In genomic region chr16:17129971-17130370, GRCh38 we compare ENCODE assay signal across 21 cellular contexts.
DNase-seq lines count a peak whose midpoint lies in the region; ATAC-seq and TF ChIP-seq lines count a peak whose summit lies in the region.
"Had no signal": no experiment of that assay in that cellular context is flagged by ENCODE, and none has a peak within 500 bp of the region (broad histone marks: within the 10 kb centered on the region; RNA-seq: fewer than 3 reads in every experiment).

No MANE protein-coding gene starts in this region.

- TF ChIP-seq CTCF in prostate gland (IDR thresholded peaks at IDR 0.05) (no peak), Peyer's patch (IDR thresholded peaks at IDR 0.05) (no peak)

- H3K27ac ChIP-seq in prostate gland (no peak overlapping the region), Peyer's patch (no peak overlapping the region)
- H3K27ac ChIP-seq: A549, RWPE1 had no signal

- DNase-seq in Ammon's horn (ENCODE audit: low spot score) (peak; percentile 41), T-helper 17 cell (no peak), inferior parietal cortex (ENCODE audit: extremely low spot score) (peak; percentile 17), prostate gland (ENCODE audit: low spot score) (peak; percentile 38), COR-L47 (lab: John Stamatoyannopoulos, UW) (no peak), Peyer's patch (no peak)
- DNase-seq: AML-193; CD4-positive, alpha-beta memory T cell; DMS 273 treated with DMSO at 0.1 percent for 48 hours; DMS79; EL; GDM1; NCI-H1092; NCI-H1436 treated with DMSO at 0.1 percent for 48 hours; NCI-H187 treated with DMSO at 0.1 percent for 48 hours; NCI-H526 treated with DMSO at 0.1 percent for 48 hours; SHP77 had no signal

- no peak overlapping the region for H3K4me3 Mint-ChIP-seq in T-helper 17 cell
- H3K4me3 Mint-ChIP-seq: CD4-positive, alpha-beta memory T cell had no signal

- TF ChIP-seq POLR2A in prostate gland (IDR thresholded peaks at IDR 0.05) (no peak), Peyer's patch (IDR thresholded peaks at IDR 0.05) (no peak)

- 54% methylated on average over 5 of the region's 5 CpGs for WGBS in prostate gland

- H3K27me3 Mint-ChIP-seq in T-helper 17 cell, result no peaks in the 10 kb centered on the region
- H3K27me3 Mint-ChIP-seq: CD4-positive, alpha-beta memory T cell had no signal

- H3K27me3 ChIP-seq in prostate gland (replicated peaks; ENCODE audit: insufficient read depth), result no peaks in the 10 kb centered on the region
- H3K27me3 ChIP-seq in Peyer's patch, result no peaks in the 10 kb centered on the region

- no peak for ATAC-seq in T-helper 17 cell
- ATAC-seq in GM18520 (IDR thresholded peaks at IDR 0.05; ENCODE audit: unreplicated experiment), result no peak
- ATAC-seq: A549, GM12878 had no signal

- H3K4me3 ChIP-seq in prostate gland (no peak overlapping the region), Peyer's patch (no peak overlapping the region)
- H3K4me3 ChIP-seq: A549, GM12878 had no signal

- H3K4me1 Mint-ChIP-seq in T-helper 17 cell, result peaks cover 19% of the 10 kb centered on the region

- intact Hi-C loops in prostate gland (cut with DNase I), result no loop called here

- H3K36me3 ChIP-seq in prostate gland, result no peaks in the 10 kb centered on the region
- peaks cover 0 to 52% (median 0%) of the 10 kb centered on the region in 3 donors for H3K36me3 ChIP-seq in Peyer's patch

- H3K9me3 ChIP-seq in T-helper 17 cell (ENCODE audit: control insufficient read depth, low read length, poor library complexity, severe bottlenecking) (no peaks in the 10 kb centered on the region), prostate gland (no peaks in the 10 kb centered on the region), Peyer's patch (no peaks in the 10 kb centered on the region)
- H3K9me3 ChIP-seq: A549 had no signal

- no peaks in the 10 kb centered on the region for H3K4me1 ChIP-seq in prostate gland (replicated peaks)
- no peaks in the 10 kb centered on the region for H3K4me1 ChIP-seq in Peyer's patch
- H3K4me1 ChIP-seq: A549 had no signal

- H3K27ac Mint-ChIP-seq in T-helper 17 cell, result peak overlapping the region; percentile 90

- H3K36me3 Mint-ChIP-seq in T-helper 17 cell (ENCODE audit: low read depth), result peaks cover 33% of the 10 kb centered on the region

Comparison
In these comparisons a context has a peak if more than half of its experiments do, and no peak if none do; other contexts are left out.
1. DNase-seq: peak in Ammon's horn (single experiment), inferior parietal cortex (single experiment) and prostate gland (single experiment); none in T-helper 17 cell (0 of 3), COR-L47 (single experiment) and Peyer's patch (0 of 3).